ENCODE assay signal across 22 cellular contexts in the genomic region with DNA sequence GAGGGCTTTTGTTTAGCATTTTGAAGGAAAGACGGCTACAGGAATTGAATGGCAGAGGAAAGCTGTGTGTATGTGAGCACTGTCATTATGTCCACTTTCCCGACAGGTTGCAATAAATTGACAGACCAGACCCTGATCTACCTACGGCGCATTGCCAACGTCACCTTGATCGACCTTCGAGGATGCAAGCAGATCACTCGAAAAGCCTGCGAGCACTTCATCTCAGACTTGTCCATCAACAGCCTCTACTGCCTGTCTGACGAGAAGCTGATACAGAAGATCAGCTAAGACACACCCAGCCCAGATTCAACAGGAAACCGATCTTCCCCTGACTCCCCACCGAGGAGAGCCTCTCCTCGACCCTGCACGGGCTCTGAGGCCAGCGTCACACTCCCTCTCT. TPM values are rescaled to one million over a fixed set of nuclear protein-coding genes. Genes with fewer than 3 reads are reported as not detected.
DNase-seq lines count a peak whose midpoint lies in the region; ATAC-seq, FAIRE-seq and TF ChIP-seq lines count a peak whose summit lies in the region.
"Had no signal": no experiment of that assay in that cellular context is flagged by ENCODE, and none has a peak within 500 bp of the region (broad histone marks: within the 10 kb centered on the region; RNA-seq: fewer than 3 reads in every experiment).

No MANE protein-coding gene starts in this region.

- no peaks in the 10 kb centered on the region for H3K9me2 ChIP-seq in MM.1S (replicated peaks; ENCODE audit: insufficient read depth, low read length)

- H3K9me3 Mint-ChIP-seq in activated CD4-positive, alpha-beta T cell treated with anti-CD3 and anti-CD28 coated beads, Interleukin-2, amount 10 ng/mL, durations not matched to agents 7 days and 5 days, result no peaks in the 10 kb centered on the region
- no peaks in the 10 kb centered on the region for H3K9me3 Mint-ChIP-seq in astrocyte (ENCODE audit: unreplicated experiment)
- no peaks in the 10 kb centered on the region for H3K9me3 Mint-ChIP-seq in natural killer cell

- H3K4me1 Mint-ChIP-seq in activated CD4-positive, alpha-beta T cell treated with anti-CD3 and anti-CD28 coated beads, Interleukin-2, amount 10 ng/mL, durations not matched to agents 7 days and 5 days, result peaks cover 44% of the 10 kb centered on the region
- H3K4me1 Mint-ChIP-seq in astrocyte (ENCODE audit: low read depth, unreplicated experiment) (peaks cover 13% of the 10 kb centered on the region), natural killer cell (peaks cover 35 to 36% of the 10 kb centered on the region in 2 donors)

- no peaks in the 10 kb centered on the region for H3K27me3 Mint-ChIP-seq in activated CD4-positive, alpha-beta T cell treated with anti-CD3 and anti-CD28 coated beads, Interleukin-2, amount 10 ng/mL, durations not matched to agents 7 days and 5 days
- H3K27me3 Mint-ChIP-seq in astrocyte (ENCODE audit: low read depth, unreplicated experiment), result no peaks in the 10 kb centered on the region
- no peaks in the 10 kb centered on the region for H3K27me3 Mint-ChIP-seq in natural killer cell (ENCODE audit: low read depth in 2 of 2)

- intact Hi-C loops in natural killer cell (cut with micrococcal nuclease), result loop anchor here (5.0 kb wide), 1 partner anchor 33 kb away; a partner anchor contains a TSS

- no peaks in the 10 kb centered on the region for H3K9me3 ChIP-seq in MM.1S (replicated peaks; ENCODE audit: insufficient read depth, low read length)
- H3K9me3 ChIP-seq in astrocyte (ENCODE audit: insufficient read depth, low read depth, low read length), result no peaks in the 10 kb centered on the region
- H3K9me3 ChIP-seq: body of pancreas, colonic mucosa, uterus had no signal

- no peak overlapping the region for H2AFZ ChIP-seq in MM.1S (ENCODE audit: low read length)
- no peak overlapping the region for H2AFZ ChIP-seq in astrocyte (ENCODE audit: low read depth, low read length)

- POLR2A ChIA-PET in activated CD4-positive, alpha-beta T cell treated with anti-CD3 and anti-CD28 coated beads, Interleukin-2, amount 10 ng/mL, durations not matched to agents 7 days and 5 days (lab: Charles Lee), result no interaction called here

- H3K4me3 Mint-ChIP-seq in activated CD4-positive, alpha-beta T cell treated with anti-CD3 and anti-CD28 coated beads, Interleukin-2, amount 10 ng/mL, durations not matched to agents 7 days and 5 days, result no peak overlapping the region
- H3K4me3 Mint-ChIP-seq in astrocyte (ENCODE audit: unreplicated experiment) (no peak overlapping the region), natural killer cell (peak overlapping the region; percentile 10)

- H3K27ac Mint-ChIP-seq in activated CD4-positive, alpha-beta T cell treated with anti-CD3 and anti-CD28 coated beads, Interleukin-2, amount 10 ng/mL, durations not matched to agents 7 days and 5 days, result peak overlapping the region; percentile 33
- peak overlapping the region; percentile 34 for H3K27ac Mint-ChIP-seq in astrocyte (ENCODE audit: unreplicated experiment)
- peak overlapping the region; percentile 78 to 89 for H3K27ac Mint-ChIP-seq in natural killer cell

- H3K79me2 ChIP-seq in MM.1S (ENCODE audit: low read length) (peaks cover 47% of the 10 kb centered on the region), astrocyte (ENCODE audit: insufficient read depth, low read length) (peaks cover 14% of the 10 kb centered on the region)

- H3K36me3 ChIP-seq in MM.1S (replicated peaks; ENCODE audit: insufficient read depth, low read length) (peaks cover 45% of the 10 kb centered on the region), astrocyte (ENCODE audit: insufficient read depth, low read length) (peaks cover 65% of the 10 kb centered on the region)
- H3K36me3 ChIP-seq: uterus had no signal

- H3K36me3 Mint-ChIP-seq in activated CD4-positive, alpha-beta T cell treated with anti-CD3 and anti-CD28 coated beads, Interleukin-2, amount 10 ng/mL, durations not matched to agents 7 days and 5 days (ENCODE audit: low read depth), result peaks cover 62% of the 10 kb centered on the region
- H3K36me3 Mint-ChIP-seq in astrocyte (ENCODE audit: low read depth, unreplicated experiment), result peaks cover 28% of the 10 kb centered on the region
- H3K36me3 Mint-ChIP-seq in natural killer cell, result peaks cover 24% of the 10 kb centered on the region

- TF ChIP-seq CTCF in MM.1S (IDR thresholded peaks at IDR 0.05; ENCODE audit: low read length) (no peak), astrocyte (IDR thresholded peaks at IDR 0.05; ENCODE audit: insufficient read depth, low read depth, low read length) (no peak), natural killer cell (IDR thresholded peaks at IDR 0.05) (no peak)

- CTCF ChIA-PET in activated CD4-positive, alpha-beta T cell treated with anti-CD3 and anti-CD28 coated beads, Interleukin-2, amount 10 ng/mL, durations not matched to agents 7 days and 5 days (lab: Charles Lee), result interaction anchor here (0.6 to 3.3 kb wide), 4 partner anchors 10 to 119 kb away, joined by 3 to 15 read pairs (median 4); a partner anchor contains a TSS

- no peak for TF ChIP-seq POLR2A in GM12892 (IDR thresholded peaks at IDR 0.05; ENCODE audit: low read depth, low read length)

- no peak for DNase-seq in activated CD4-positive, alpha-beta T cell treated with anti-CD3 and anti-CD28 coated beads, Interleukin-2, amount 10 ng/mL, durations not matched to agents 7 days and 5 days
- no peak for DNase-seq in activated CD4-positive, alpha-beta T cell treated with anti-CD3 and anti-CD28 coated beads, Interleukin-2, amount 50 U/mL, for 48 hours
- DNase-seq in MM.1S (peak; percentile 3), astrocyte (ENCODE audit: low read depth) (no peak), natural killer cell (no peak), NCI-H2081 treated with DMSO at 0.1 percent for 48 hours (lab: John Stamatoyannopoulos, UW) (no peak), GM12892 (ENCODE audit: insufficient read length) (no peak)
- DNase-seq: activated gamma-delta T cell treated with Interleukin-2 at 50 U/mL for 16 hours; body of pancreas; colonic mucosa; foreskin fibroblast; kidney; mammary epithelial cell; NCI-H1105; NCI-H524; small intestine; stimulated activated CD4-positive, alpha-beta T cell treated with anti-CD3 and anti-CD28 coated beads, Interleukin-4, amount 100 ng/mL, for 24 hours; uterus had no signal

- no peak for ATAC-seq in natural killer cell
- ATAC-seq in HG03520 (IDR thresholded peaks at IDR 0.05; ENCODE audit: unreplicated experiment), result no peak
- ATAC-seq: Right ventricle myocardium inferior had no signal

- H3K4me3 ChIP-seq in MM.1S (ENCODE audit: low read length) (no peak overlapping the region), astrocyte (ENCODE audit: insufficient read depth, low read depth, low read length) (no peak overlapping the region)
- H3K4me3 ChIP-seq: body of pancreas, colonic mucosa, uterus had no signal

- H3F3A ChIP-seq in MM.1S (ENCODE audit: insufficient read depth, low read length), result peaks cover 49% of the 10 kb centered on the region

- H3K9ac ChIP-seq in MM.1S (ENCODE audit: low read length) (no peak overlapping the region), astrocyte (ENCODE audit: low read length) (no peak overlapping the region)

- no peaks in the 10 kb centered on the region for H3K4me1 ChIP-seq in MM.1S (ENCODE audit: low read length)
- no peaks in the 10 kb centered on the region for H3K4me1 ChIP-seq in astrocyte (ENCODE audit: insufficient read depth, low read length)
- H3K4me1 ChIP-seq: body of pancreas, colonic mucosa, uterus had no signal

- no peaks in the 10 kb centered on the region for H3K27me3 ChIP-seq in MM.1S (replicated peaks; ENCODE audit: insufficient read depth, low read length)
- no peaks in the 10 kb centered on the region for H3K27me3 ChIP-seq in astrocyte (ENCODE audit: insufficient read depth, low read length)
- H3K27me3 ChIP-seq: body of pancreas, colonic mucosa, uterus had no signal

- H3K4me2 ChIP-seq in MM.1S (ENCODE audit: low read depth, low read length) (no peak overlapping the region), astrocyte (ENCODE audit: low read length) (no peak overlapping the region)

- FAIRE-seq in astrocyte (lab: Jason Lieb, UNC), result no peak
- no peak for FAIRE-seq in GM12892 (lab: Jason Lieb, UNC)
- FAIRE-seq: A204.1, G401.6, kidney, small intestine had no signal

- H4K20me1 ChIP-seq in MM.1S (ENCODE audit: insufficient read depth, low read length), result no peaks in the 10 kb centered on the region; the same call in none of the 2 replicates
- H4K20me1 ChIP-seq in astrocyte (ENCODE audit: insufficient read depth, low read length), result peaks cover 68% of the 10 kb centered on the region

- no peak overlapping the region for H3K27ac ChIP-seq in MM.1S (ENCODE audit: low read length)
- no peak overlapping the region for H3K27ac ChIP-seq in astrocyte (ENCODE audit: low read depth, low read length)
- H3K27ac ChIP-seq: body of pancreas, colonic mucosa, uterus had no signal

RNA-seq across cellular contexts. Expression of a gene that starts 11.5 kb away (rescaled TPM):
- total RNA-seq in activated CD4-positive, alpha-beta T cell treated with anti-CD3 and anti-CD28 coated beads, Interleukin-2, amount 10 ng/mL, durations not matched to agents 7 days and 5 days, result 100 to 1,000 TPM; 306 to 324 TPM
- 27.2 and 34.0 TPM in 2 replicates for total RNA-seq in astrocyte
- 100 to 1,000 TPM; 390 to 482 (median 441) TPM for total RNA-seq in natural killer cell
- 131 TPM for polyA plus RNA-seq in GM12892 (2012; ENCODE audit: missing spikeins)

RNA-seq across cellular contexts. Expression of a gene that starts 34.3 kb away (rescaled TPM):
- total RNA-seq in activated CD4-positive, alpha-beta T cell treated with anti-CD3 and anti-CD28 coated beads, Interleukin-2, amount 10 ng/mL, durations not matched to agents 7 days and 5 days, result 100 to 1,000 TPM; 135 to 194 TPM
- total RNA-seq in astrocyte, result 39.4 and 40.8 TPM in 2 replicates
- 100 to 1,000 TPM; 212 to 316 (median 231) TPM for total RNA-seq in natural killer cell
- polyA plus RNA-seq in GM12892 (2012; ENCODE audit: missing spikeins), result 22.1 TPM

RNA-seq across cellular contexts. Expression of a gene that starts 48.6 kb away (rescaled TPM):
- 1 to 10 TPM; 8.2 to 9.6 TPM for total RNA-seq in activated CD4-positive, alpha-beta T cell treated with anti-CD3 and anti-CD28 coated beads, Interleukin-2, amount 10 ng/mL, durations not matched to agents 7 days and 5 days
- total RNA-seq in astrocyte (19.1 and 20.1 TPM in 2 replicates), natural killer cell (10 to 100 TPM; 34.3 to 42.7 (median 38.1) TPM)
- polyA plus RNA-seq in GM12892 (2012; ENCODE audit: missing spikeins), result 0.30 TPM

Comparison
In these comparisons a context has a peak if more than half of its experiments do, and no peak if none do; other contexts are left out.
1. H3K27ac Mint-ChIP-seq: peak in every context shown above with its lines; median percentile 84 in natural killer cell; 34 in astrocyte; 33 in activated CD4-positive, alpha-beta T cell treated with anti-CD3 and anti-CD28 coated beads, Interleukin-2, amount 10 ng/mL, durations not matched to agents 7 days and 5 days.